Comparison of ENCODE assay signal across 20 cellular contexts in genomic region chr4:184785813-184786212, GRCh38. TPM values are rescaled to one million over a fixed set of nuclear protein-coding genes. Genes with fewer than 3 reads are reported as not detected.
DNase-seq lines count a peak whose midpoint lies in the region; FAIRE-seq and TF ChIP-seq lines count a peak whose summit lies in the region.
"Had no signal": no experiment of that assay in that cellular context is flagged by ENCODE, and none has a peak within 500 bp of the region (broad histone marks: within the 10 kb centered on the region; RNA-seq: fewer than 3 reads in every experiment).

No MANE protein-coding gene starts in this region.

- no peak overlapping the region for H2AK5ac ChIP-seq in H1 (ENCODE audit: low read depth, low read length)

- no peak overlapping the region for H3K56ac ChIP-seq in H1 (replicated peaks; ENCODE audit: insufficient read length, low read depth, low read length)

- no peak overlapping the region for H2BK20ac ChIP-seq in H1 (ENCODE audit: low read length)

- no peak overlapping the region for H3K4ac ChIP-seq in H1 (replicated peaks; ENCODE audit: insufficient read length, low read depth, low read length)

- no peaks in the 10 kb centered on the region for H3K79me2 ChIP-seq in H1 (ENCODE audit: control insufficient read depth in 1 of 2, insufficient read depth in 2 of 2, low read length in 2 of 2)

- no peak overlapping the region for H2BK120ac ChIP-seq in H1 (replicated peaks; ENCODE audit: low read depth, low read length)

- H3K4me2 ChIP-seq in H1 (ENCODE audit: insufficient read depth in 1 of 2, low read depth in 2 of 2, low read length in 2 of 2): no peak overlapping the region

- no peak overlapping the region for H3K23ac ChIP-seq in H1 (ENCODE audit: insufficient read length)

- H3K23me2 ChIP-seq in H1 (ENCODE audit: low read depth, low read length): no peaks in the 10 kb centered on the region

- no peak overlapping the region for H3K9ac ChIP-seq in H1 (replicated peaks in 1 of 4; ENCODE audit: extremely low read depth in 1 of 4, low read depth in 3 of 4, low read length in 3 of 4)
- H3K9ac ChIP-seq: BLaER1 treated with 17β-estradiol and CSF1 and Interleukin-3, amounts not matched to agents 10 nM and 100 nM; GM23248 had no signal

- DNase-seq in DMS 273 (lab: John Stamatoyannopoulos, UW; ENCODE audit: unreplicated experiment) (peak; percentile 21), DMS 273 treated with DMSO at 0.1 percent for 48 hours (lab: John Stamatoyannopoulos, UW) (no peak), H1 (ENCODE audit: low read depth in 1 of 2, low spot score in 2 of 2) (no peak), AG20443 (ENCODE audit: low spot score) (no peak), HK-2 (ENCODE audit: unreplicated experiment) (no peak), NCI-H524 treated with DMSO at 0.1 percent for 48 hours (lab: John Stamatoyannopoulos, UW) (no peak)
- DNase-seq: AML-193; BE2C; CD4-positive, alpha-beta T cell; CD8-positive, alpha-beta memory T cell; DMS79; GF-D8; GM23248; H9; HFFc6 had no signal

- no peak overlapping the region for H4K91ac ChIP-seq in H1 (replicated peaks; ENCODE audit: insufficient read length, low read length)

- TF ChIP-seq RAD21 in H1 (IDR thresholded peaks at IDR 0.05 in 1 of 2, conservative IDR thresholded peaks at IDR 0.05 in 1 of 2; ENCODE audit: low read depth in 2 of 2, low read length in 2 of 2): no peak

- WGBS in H1 (ENCODE audit: extremely low coverage in 1 of 2, insufficient coverage in 1 of 2, insufficient read length in 1 of 2, insufficient replicate concordance in 2 of 2, low coverage in 1 of 2, low lambda C conversion rate in 2 of 2, missing lambda C conversion rate in 1 of 2), 2 experiments: 89% methylated on average over 9 of the region's 9 CpGs; no CpG with 5 or more reads in 1 of the 2 experiments

- H2BK5ac ChIP-seq in H1 (ENCODE audit: low read depth, low read length): no peak overlapping the region

- no peak overlapping the region for H3K18ac ChIP-seq in H1 (ENCODE audit: extremely low read depth, low read length)

- no peak for TF ChIP-seq EP300 in H1 (IDR thresholded peaks at IDR 0.05; ENCODE audit: borderline replicate concordance in 1 of 2, low read depth in 2 of 2, low read length in 2 of 2)

- CTCF ChIA-PET in H1 (lab: Charles Lee; ENCODE audit: partially characterized antibody): interaction anchor here (0.8 to 1.2 kb wide), 3 partner anchors 11 to 119 kb away, joined by 3 read pairs; no protein-coding TSS in a partner anchor

- 0 out of 2 replicates have a peak overlapping the region, but pooled peaks have one; percentile 35 for H4K8ac ChIP-seq in H1 (ENCODE audit: extremely low read depth, insufficient read depth, low read length)

- TF ChIP-seq CTCF in H1 (IDR thresholded peaks at IDR 0.05; ENCODE audit: control extremely low read depth in 1 of 3, insufficient read depth in 1 of 3, low read depth in 1 of 3, low read length in 3 of 3): no peak

- POLR2A ChIA-PET in H1 (lab: Charles Lee; ENCODE audit: partially characterized antibody): no interaction called here

- H3K79me1 ChIP-seq in H1 (ENCODE audit: low read depth, low read length): no peaks in the 10 kb centered on the region

- H3K9me3 ChIP-seq in KOPT-K1 (ENCODE audit: insufficient read depth, low read length, poor library complexity, severe bottlenecking): no peaks in the 10 kb centered on the region
- no peaks in the 10 kb centered on the region for H3K9me3 ChIP-seq in H1 (ENCODE audit: insufficient read depth in 2 of 2, low read depth in 1 of 2, low read length in 1 of 2)
- H3K9me3 ChIP-seq: BE2C had no signal

- peak overlapping the region; percentile 40 for H3K27ac ChIP-seq in KOPT-K1 (ENCODE audit: low read depth, low read length, poor library complexity, severe bottlenecking)
- H3K27ac ChIP-seq in H1 (ENCODE audit: low read depth, low read length): no peak overlapping the region
- H3K27ac ChIP-seq: 22Rv1; BLaER1 treated with 17β-estradiol and CSF1 and Interleukin-3, amounts not matched to agents 10 nM and 100 nM; GM23248 had no signal

- H2AFZ ChIP-seq in H1 (ENCODE audit: low read length): no peak overlapping the region
- H2AFZ ChIP-seq: GM23248 had no signal

- no peaks in the 10 kb centered on the region for H3K27me3 ChIP-seq in H1 (replicated peaks in 1 of 4; ENCODE audit: control insufficient read depth in 3 of 4, extremely low read depth in 1 of 4, insufficient read depth in 3 of 4, low read length in 3 of 4)
- H3K27me3 ChIP-seq: BE2C; BLaER1 treated with 17β-estradiol and CSF1 and Interleukin-3, amounts not matched to agents 10 nM and 100 nM had no signal

- no peak for FAIRE-seq in H1 (lab: Jason Lieb, UNC)
- FAIRE-seq: A204.1, GM18507 had no signal

- peaks cover 0 to 5% (median 1%) of the 10 kb centered on the region in 4 experiments; a peak in 2 of 7 replicates for H3K4me1 ChIP-seq in H1 (replicated peaks in 1 of 4; ENCODE audit: control insufficient read depth in 3 of 4, insufficient read depth in 4 of 4, low read length in 3 of 4)

- H4K20me1 ChIP-seq in H1 (replicated peaks in 1 of 2; ENCODE audit: control insufficient read depth in 1 of 2, insufficient read depth in 2 of 2, low read length in 2 of 2): no peaks in the 10 kb centered on the region

- H3K36me3 ChIP-seq in KOPT-K1 (ENCODE audit: insufficient read depth, low read length): no peaks in the 10 kb centered on the region
- no peaks in the 10 kb centered on the region; a peak in 1 of 8 replicates for H3K36me3 ChIP-seq in H1 (ENCODE audit: control insufficient read depth in 2 of 4, insufficient read depth in 4 of 4, low read length in 3 of 4)
- H3K36me3 ChIP-seq: BE2C had no signal

- no peak overlapping the region for H4K5ac ChIP-seq in H1 (ENCODE audit: insufficient read length, low read depth, low read length)

- no peak overlapping the region for H2BK12ac ChIP-seq in H1 (ENCODE audit: low read depth, low read length)

- no peak overlapping the region for H2BK15ac ChIP-seq in H1 (ENCODE audit: low read length)

- no peak overlapping the region for H3K14ac ChIP-seq in H1 (ENCODE audit: insufficient read length)

- H3K4me3 ChIP-seq in H1 (ENCODE audit: extremely low read depth in 1 of 4, insufficient read depth in 2 of 4, low read depth in 3 of 4, low read length in 4 of 4): no peak overlapping the region
- H3K4me3 ChIP-seq: BLaER1 treated with 17β-estradiol and CSF1 and Interleukin-3, amounts not matched to agents 10 nM and 100 nM; GM23248 had no signal

- no peak for TF ChIP-seq POLR2A in H1 (IDR thresholded peaks at IDR 0.05; ENCODE audit: control extremely low read depth in 1 of 2, low read depth in 2 of 2, low read length in 2 of 2)

TF ChIP-seq in H1, 55 proteins besides CTCF, POLR2A, EP300 and RAD21 (continues in another document):
- TF ChIP-seq KDM5A (IDR thresholded peaks at IDR 0.05; ENCODE audit: low read length): no peak
- no peak for TF ChIP-seq GABPA (IDR thresholded peaks at IDR 0.05; ENCODE audit: borderline replicate concordance, insufficient read depth, low read length)
- TF ChIP-seq RFX5 (IDR thresholded peaks at IDR 0.05; ENCODE audit: borderline replicate concordance, low read depth, low read length): no peak
- TF ChIP-seq CBX8 (IDR thresholded peaks at IDR 0.05; ENCODE audit: borderline replicate concordance, low read depth, low read length): no peak
- TF ChIP-seq CTBP2 (IDR thresholded peaks at IDR 0.05; ENCODE audit: borderline replicate concordance, insufficient read depth, insufficient read length, low read length): no peak
- TF ChIP-seq SUZ12 (IDR thresholded peaks at IDR 0.05; ENCODE audit: low read length): no peak

RNA-seq across cellular contexts. Expression of gene ACSL1, which starts 40.0 kb away (rescaled TPM):
- 6.3 and 8.7 TPM in 2 replicates for total RNA-seq in H1 (2021; fragmentation: NEBNext Ultra II Directional; extraction: Animal tissue kit (Norgen Biotek cat#: 25700))
- 2.3 and 3.0 TPM in 2 replicates for polyA plus RNA-seq in H1 (2011; rRNA removed)
- polyA plus RNA-seq in H1 (2011; cell fraction: cytosol; rRNA removed): 3.6 TPM
- 3.4 TPM for polyA plus RNA-seq in H1 (2011; cell fraction: nucleus; rRNA removed)
- polyA plus RNA-seq in H1 (2012, experiment 1 of 2): 3.4 to 5.8 TPM (median 4.4 TPM) in 4 replicates
- 0.39 TPM for polyA plus RNA-seq in H1 (2012, experiment 2 of 2)
- 6.4 TPM for polyA plus RNA-seq in H1 (2013, experiment 1 of 2)
- 7.1 TPM for polyA plus RNA-seq in H1 (2013, experiment 2 of 2)
- polyA minus RNA-seq in H1 (2011; rRNA and poly(A)+ RNA removed): 8.1 and 8.9 TPM in 2 replicates
- 8.4 TPM for polyA minus RNA-seq in H1 (2011; cell fraction: cytosol; rRNA and poly(A)+ RNA removed)
- polyA minus RNA-seq in H1 (2011; cell fraction: nucleus; rRNA and poly(A)+ RNA removed): 3.7 TPM

RNA-seq across cellular contexts. Expression of gene CENPU, which starts 51.9 kb away (rescaled TPM):
- total RNA-seq in H1 (2021; fragmentation: NEBNext Ultra II Directional; extraction: Animal tissue kit (Norgen Biotek cat#: 25700)): 122 and 124 TPM in 2 replicates
- polyA plus RNA-seq in H1 (2011; rRNA removed): 17.1 and 32.1 TPM in 2 replicates
- 61.9 TPM for polyA plus RNA-seq in H1 (2011; cell fraction: cytosol; rRNA removed)
- polyA plus RNA-seq in H1 (2011; cell fraction: nucleus; rRNA removed): 15.2 TPM
- 62.2 to 125 TPM (median 71.0 TPM) in 4 replicates for polyA plus RNA-seq in H1 (2012, experiment 1 of 2)
- 7.8 TPM for polyA plus RNA-seq in H1 (2012, experiment 2 of 2)
- polyA plus RNA-seq in H1 (2013, experiment 1 of 2): 86.0 TPM
- 83.5 TPM for polyA plus RNA-seq in H1 (2013, experiment 2 of 2)
- polyA minus RNA-seq in H1 (2011; rRNA and poly(A)+ RNA removed): 20.0 and 33.6 TPM in 2 replicates
- 25.9 TPM for polyA minus RNA-seq in H1 (2011; cell fraction: cytosol; rRNA and poly(A)+ RNA removed)
- 44.5 TPM for polyA minus RNA-seq in H1 (2011; cell fraction: nucleus; rRNA and poly(A)+ RNA removed)
